Comparison of ENCODE assay signal across 1 cellular context in the genomic region with DNA sequence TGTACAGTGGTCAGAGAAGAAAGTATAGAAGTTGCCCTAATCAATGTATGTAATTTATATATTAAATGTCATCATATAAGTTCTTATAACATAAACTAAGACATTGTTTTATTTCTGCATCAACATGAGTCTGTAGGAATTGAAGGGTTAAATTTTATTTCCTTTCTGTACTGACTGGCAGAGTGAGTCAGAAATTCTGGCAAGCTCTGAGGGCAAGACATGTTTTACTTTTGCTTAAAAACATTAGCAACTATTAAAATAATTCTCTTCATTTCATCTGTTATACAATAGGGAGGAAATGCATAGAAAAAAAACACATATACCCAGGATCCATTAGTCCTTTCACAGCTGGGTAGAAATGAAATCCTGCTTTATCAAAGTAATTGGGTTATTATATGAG.
A peak's percentile ranks its signal among the peaks of the same experiment; 100 is the strongest.
TF ChIP-seq lines count a peak whose summit lies in the region.

No MANE protein-coding gene starts in this region.

TF ChIP-seq in SK-N-SH, 30 proteins besides CTCF, POLR2A, EP300 and RAD21 (continued from another document):
- TF ChIP-seq, protein P1, sequence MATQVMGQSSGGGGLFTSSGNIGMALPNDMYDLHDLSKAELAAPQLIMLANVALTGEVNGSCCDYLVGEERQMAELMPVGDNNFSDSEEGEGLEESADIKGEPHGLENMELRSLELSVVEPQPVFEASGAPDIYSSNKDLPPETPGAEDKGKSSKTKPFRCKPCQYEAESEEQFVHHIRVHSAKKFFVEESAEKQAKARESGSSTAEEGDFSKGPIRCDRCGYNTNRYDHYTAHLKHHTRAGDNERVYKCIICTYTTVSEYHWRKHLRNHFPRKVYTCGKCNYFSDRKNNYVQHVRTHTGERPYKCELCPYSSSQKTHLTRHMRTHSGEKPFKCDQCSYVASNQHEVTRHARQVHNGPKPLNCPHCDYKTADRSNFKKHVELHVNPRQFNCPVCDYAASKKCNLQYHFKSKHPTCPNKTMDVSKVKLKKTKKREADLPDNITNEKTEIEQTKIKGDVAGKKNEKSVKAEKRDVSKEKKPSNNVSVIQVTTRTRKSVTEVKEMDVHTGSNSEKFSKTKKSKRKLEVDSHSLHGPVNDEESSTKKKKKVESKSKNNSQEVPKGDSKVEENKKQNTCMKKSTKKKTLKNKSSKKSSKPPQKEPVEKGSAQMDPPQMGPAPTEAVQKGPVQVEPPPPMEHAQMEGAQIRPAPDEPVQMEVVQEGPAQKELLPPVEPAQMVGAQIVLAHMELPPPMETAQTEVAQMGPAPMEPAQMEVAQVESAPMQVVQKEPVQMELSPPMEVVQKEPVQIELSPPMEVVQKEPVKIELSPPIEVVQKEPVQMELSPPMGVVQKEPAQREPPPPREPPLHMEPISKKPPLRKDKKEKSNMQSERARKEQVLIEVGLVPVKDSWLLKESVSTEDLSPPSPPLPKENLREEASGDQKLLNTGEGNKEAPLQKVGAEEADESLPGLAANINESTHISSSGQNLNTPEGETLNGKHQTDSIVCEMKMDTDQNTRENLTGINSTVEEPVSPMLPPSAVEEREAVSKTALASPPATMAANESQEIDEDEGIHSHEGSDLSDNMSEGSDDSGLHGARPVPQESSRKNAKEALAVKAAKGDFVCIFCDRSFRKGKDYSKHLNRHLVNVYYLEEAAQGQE (IDR thresholded peaks at IDR 0.05; ENCODE audit: low read depth, low read length) = no peak
- TF ChIP-seq TAF1 (IDR thresholded peaks at IDR 0.05; ENCODE audit: borderline replicate concordance, low read depth, low read length) (no peak), TEAD4 (IDR thresholded peaks at IDR 0.05; ENCODE audit: borderline replicate concordance, insufficient read depth) (no peak), JUND (IDR thresholded peaks at IDR 0.05) (peak; percentile 35), RCOR1 (IDR thresholded peaks at IDR 0.05; ENCODE audit: low read length) (no peak), NRF1 (IDR thresholded peaks at IDR 0.05; ENCODE audit: low read depth, low read length) (no peak), GABPA (IDR thresholded peaks at IDR 0.05; ENCODE audit: low read depth) (no peak), CHD2 (IDR thresholded peaks at IDR 0.05; ENCODE audit: low read length, partially characterized antibody) (no peak), FOXM1 (IDR thresholded peaks at IDR 0.05; ENCODE audit: low read depth) (no peak), FOXJ3 (CRISPR knock-in tag; IDR thresholded peaks at IDR 0.05) (no peak), YY1 (IDR thresholded peaks at IDR 0.05; ENCODE audit: low read depth) (no peak), SIN3A (IDR thresholded peaks at IDR 0.05; ENCODE audit: borderline replicate concordance, low read depth, low read length) (no peak), SMC3 (IDR thresholded peaks at IDR 0.05; ENCODE audit: low read depth, low read length) (no peak), MEF2A (IDR thresholded peaks at IDR 0.05; ENCODE audit: borderline replicate concordance, low read depth) (no peak), TCF12 (IDR thresholded peaks at IDR 0.05) (peak; percentile 29; the same call in 1 of the 2 replicates)
- TF ChIP-seq, protein P2, sequence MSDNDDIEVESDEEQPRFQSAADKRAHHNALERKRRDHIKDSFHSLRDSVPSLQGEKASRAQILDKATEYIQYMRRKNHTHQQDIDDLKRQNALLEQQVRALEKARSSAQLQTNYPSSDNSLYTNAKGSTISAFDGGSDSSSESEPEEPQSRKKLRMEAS (IDR thresholded peaks at IDR 0.05; ENCODE audit: low read depth) = no peak
- TF ChIP-seq, protein P3, sequence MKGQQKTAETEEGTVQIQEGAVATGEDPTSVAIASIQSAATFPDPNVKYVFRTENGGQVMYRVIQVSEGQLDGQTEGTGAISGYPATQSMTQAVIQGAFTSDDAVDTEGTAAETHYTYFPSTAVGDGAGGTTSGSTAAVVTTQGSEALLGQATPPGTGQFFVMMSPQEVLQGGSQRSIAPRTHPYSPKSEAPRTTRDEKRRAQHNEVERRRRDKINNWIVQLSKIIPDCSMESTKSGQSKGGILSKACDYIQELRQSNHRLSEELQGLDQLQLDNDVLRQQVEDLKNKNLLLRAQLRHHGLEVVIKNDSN (IDR thresholded peaks at IDR 0.05; ENCODE audit: borderline replicate concordance, low read depth) = no peak
- TF ChIP-seq, protein P4, sequence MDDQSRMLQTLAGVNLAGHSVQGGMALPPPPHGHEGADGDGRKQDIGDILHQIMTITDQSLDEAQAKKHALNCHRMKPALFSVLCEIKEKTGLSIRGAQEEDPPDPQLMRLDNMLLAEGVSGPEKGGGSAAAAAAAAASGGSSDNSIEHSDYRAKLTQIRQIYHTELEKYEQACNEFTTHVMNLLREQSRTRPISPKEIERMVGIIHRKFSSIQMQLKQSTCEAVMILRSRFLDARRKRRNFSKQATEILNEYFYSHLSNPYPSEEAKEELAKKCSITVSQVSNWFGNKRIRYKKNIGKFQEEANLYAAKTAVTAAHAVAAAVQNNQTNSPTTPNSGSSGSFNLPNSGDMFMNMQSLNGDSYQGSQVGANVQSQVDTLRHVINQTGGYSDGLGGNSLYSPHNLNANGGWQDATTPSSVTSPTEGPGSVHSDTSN (IDR thresholded peaks at IDR 0.05) = peak; percentile 51
- TF ChIP-seq, protein P5, sequence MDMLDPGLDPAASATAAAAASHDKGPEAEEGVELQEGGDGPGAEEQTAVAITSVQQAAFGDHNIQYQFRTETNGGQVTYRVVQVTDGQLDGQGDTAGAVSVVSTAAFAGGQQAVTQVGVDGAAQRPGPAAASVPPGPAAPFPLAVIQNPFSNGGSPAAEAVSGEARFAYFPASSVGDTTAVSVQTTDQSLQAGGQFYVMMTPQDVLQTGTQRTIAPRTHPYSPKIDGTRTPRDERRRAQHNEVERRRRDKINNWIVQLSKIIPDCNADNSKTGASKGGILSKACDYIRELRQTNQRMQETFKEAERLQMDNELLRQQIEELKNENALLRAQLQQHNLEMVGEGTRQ (IDR thresholded peaks at IDR 0.05; ENCODE audit: borderline replicate concordance, low read depth, low read length) = no peak
